10 cellular contexts compared by ENCODE assay signal in the genomic region with DNA sequence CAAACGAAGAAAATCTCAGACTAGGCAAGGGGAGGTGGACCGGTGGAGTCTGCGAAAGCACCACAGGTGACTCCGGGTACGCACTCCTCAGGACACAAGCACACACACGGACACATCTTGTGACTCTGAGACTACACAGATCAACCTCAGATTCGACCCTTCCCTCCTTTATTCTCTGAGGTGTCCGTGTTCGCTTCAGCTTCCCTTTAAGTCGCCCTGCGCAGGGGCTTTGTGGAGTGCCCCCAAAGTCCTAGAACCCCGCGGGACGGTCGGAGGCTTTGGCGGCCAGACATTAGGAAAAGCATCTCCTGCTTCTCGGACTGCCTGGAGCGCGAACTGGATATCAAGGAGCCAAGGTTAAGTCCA. TPM values are rescaled to one million over a fixed set of nuclear protein-coding genes. Genes with fewer than 3 reads are reported as not detected.
A peak's percentile ranks its signal among the peaks of the same experiment; 100 is the strongest.
DNase-seq lines count a peak whose midpoint lies in the region; ATAC-seq and TF ChIP-seq lines count a peak whose summit lies in the region.
"Had no signal": no experiment of that assay in that cellular context is flagged by ENCODE, and none has a peak within 500 bp of the region (broad histone marks: within the 10 kb centered on the region; RNA-seq: fewer than 3 reads in every experiment).

No MANE protein-coding gene starts in this region.

- no peak overlapping the region for H3K27ac ChIP-seq in cardiac muscle cell
- no peak overlapping the region for H3K27ac ChIP-seq in colonic mucosa
- H3K27ac ChIP-seq in urinary bladder (ENCODE audit: low read depth) = no peak overlapping the region

- peaks cover 57% of the 10 kb centered on the region for H3K27me3 ChIP-seq in cardiac muscle cell
- peaks cover 24% of the 10 kb centered on the region for H3K27me3 ChIP-seq in colonic mucosa

- peaks cover 39 to 50% (median 44%) of the 10 kb centered on the region in 3 donors for H3K27me3 Mint-ChIP-seq in naive B cell

- no peak for TF ChIP-seq POLR2A in erythroblast (IDR thresholded peaks at IDR 0.05; ENCODE audit: low read length)

- intact Hi-C loops in cardiac septum (cut with DNase I) = loop anchor here (5.0 kb wide), 1 partner anchor 81 kb away; no protein-coding TSS in a partner anchor
- intact Hi-C loops in colonic mucosa (cut with DNase I) = no loop called here

- peak overlapping the region in 2 of 6 donors; percentile 68 to 74 for H3K27ac Mint-ChIP-seq in naive B cell
- H3K27ac Mint-ChIP-seq: CD4-positive, alpha-beta T cell had no signal

- H3K4me3 Mint-ChIP-seq in naive B cell = peak overlapping the region in 7 of 8 donors; percentile 80 to 88 (median 81)
- H3K4me3 Mint-ChIP-seq: CD4-positive, alpha-beta T cell had no signal

- no peaks in the 10 kb centered on the region for H3K9me3 Mint-ChIP-seq in naive B cell
- H3K9me3 Mint-ChIP-seq: CD4-positive, alpha-beta T cell had no signal

- H3K9ac ChIP-seq in colonic mucosa (ENCODE audit: low read depth in 2 of 2, low read length in 2 of 2) = peak overlapping the region in 1 of 2 donors; percentile 47

- peak overlapping the region; percentile 38 for H3K4me3 ChIP-seq in cardiac muscle cell
- peak overlapping the region; percentile 29 for H3K4me3 ChIP-seq in colonic mucosa
- H3K4me3 ChIP-seq in urinary bladder (ENCODE audit: low read depth, low read length) = peak overlapping the region; percentile 35

- H3K4me1 ChIP-seq in cardiac muscle cell (ENCODE audit: low read depth) (no peaks in the 10 kb centered on the region), colonic mucosa (no peaks in the 10 kb centered on the region), urinary bladder (ENCODE audit: insufficient read depth) (peaks cover 2% of the 10 kb centered on the region)

- H3K9me3 ChIP-seq in cardiac muscle cell (ENCODE audit: low read depth) (no peaks in the 10 kb centered on the region), colonic mucosa (no peaks in the 10 kb centered on the region)

- no peaks in the 10 kb centered on the region for H3K36me3 Mint-ChIP-seq in naive B cell

- peak in 1 of 2 donors; percentile 10 for ATAC-seq in naive B cell (ENCODE audit: low read depth in 2 of 2)
- no peak for ATAC-seq in GM21447 (IDR thresholded peaks at IDR 0.05; ENCODE audit: unreplicated experiment)

- DNase-seq in cardiac muscle cell (ENCODE audit: low read depth in 1 of 2, low spot score in 1 of 2) (no peak), cardiac septum (ENCODE audit: low spot score) (no peak), colonic mucosa (no peak), naive B cell (no peak), erythroblast (lab: John Stamatoyannopoulos, UW) (no peak), DMS153 treated with DMSO at 0.1 percent for 48 hours (lab: John Stamatoyannopoulos, UW; ENCODE audit: unreplicated experiment) (no peak)
- DNase-seq: activated naive CD4-positive, alpha-beta T cell; CD4-positive, alpha-beta T cell had no signal

- peaks cover 20 to 22% (median 20%) of the 10 kb centered on the region in 3 donors for H3K4me1 Mint-ChIP-seq in naive B cell

- WGBS in urinary bladder = 1% methylated on average over 19 of the region's 19 CpGs

- TF ChIP-seq CTCF in cardiac muscle cell (IDR thresholded peaks at IDR 0.05; ENCODE audit: low read depth, low read length) (no peak), colonic mucosa (IDR thresholded peaks at IDR 0.05) (no peak)

- H3K36me3 ChIP-seq in cardiac muscle cell (no peaks in the 10 kb centered on the region), colonic mucosa (no peaks in the 10 kb centered on the region), urinary bladder (ENCODE audit: insufficient read depth) (no peaks in the 10 kb centered on the region)

RNA-seq across cellular contexts. Expression of a gene that starts 0.8 kb away (rescaled TPM):
- total RNA-seq in cardiac muscle cell = 0.15 and 0.92 TPM in 2 replicates
- polyA plus RNA-seq in cardiac muscle cell = 0.85 TPM in 1 of 2 replicates, not detected in the other
- 48.7 TPM for total RNA-seq in cardiac septum
- under 1 TPM; 0.17 to 0.64 TPM for total RNA-seq in colonic mucosa
- polyA plus RNA-seq in naive B cell (ENCODE audit: low read depth in 6 of 6) = under 1 TPM in 4 of 6 donors, not detected in 2; 0.30 to 0.68 (median 0.54) TPM
- 9.3 TPM for total RNA-seq in urinary bladder
- polyA plus RNA-seq in urinary bladder = 4.2 TPM
- total RNA-seq: CD4-positive, alpha-beta T cell had no signal
